ENCODE assay signal across 9 cellular contexts in genomic region chr3:171646357-171647133, GRCh38.
DNase-seq lines count a peak whose midpoint lies in the region; ATAC-seq and TF ChIP-seq lines count a peak whose summit lies in the region.
"Had no signal": no experiment of that assay in that cellular context is flagged by ENCODE, and none has a peak within 500 bp of the region (broad histone marks: within the 10 kb centered on the region; RNA-seq: fewer than 3 reads in every experiment).

No MANE protein-coding gene starts in this region.

- no peak overlapping the region for H3K4me3 ChIP-seq in left lung

- ATAC-seq in left lung = peak; percentile 78
- no peak for ATAC-seq in GM21515 (IDR thresholded peaks at IDR 0.05; ENCODE audit: unreplicated experiment)
- no peak for ATAC-seq in GM21737 (IDR thresholded peaks at IDR 0.05; ENCODE audit: unreplicated experiment)

- no peaks in the 10 kb centered on the region for H3K27me3 ChIP-seq in left lung

- TF ChIP-seq CTCF in left lung (IDR thresholded peaks at IDR 0.05) = peak; percentile 40 to 63

- H3K27ac ChIP-seq in left lung = no peak overlapping the region

- H3K4me1 ChIP-seq in left lung = no peaks in the 10 kb centered on the region

- peaks cover 0 to 16% of the 10 kb centered on the region in 2 donors for H3K36me3 ChIP-seq in left lung

- no peaks in the 10 kb centered on the region for H3K9me3 ChIP-seq in left lung

- peak; percentile 76 for DNase-seq in COLO829 (ENCODE audit: low spot score)
- peak; percentile 71 for DNase-seq in H4 (ENCODE audit: low spot score)
- DNase-seq in NCI-H69 (lab: John Stamatoyannopoulos, UW) = peak; percentile 66
- peak; percentile 4 for DNase-seq in central memory CD4-positive, alpha-beta T cell
- DNase-seq in left lung = no peak
- DNase-seq in ureter (ENCODE audit: low spot score) = no peak
- DNase-seq: naive B cell had no signal

- intact Hi-C loops in left lung (cut with DNase I) = loop anchor here in 1 of 2 donors (10.0 kb wide), 1 partner anchor 128 kb away; no protein-coding TSS in a partner anchor

Comparison
In these comparisons a context has a peak if more than half of its experiments do, and no peak if none do; other contexts are left out.
1. DNase-seq: peak in COLO829 (single experiment), H4 (single experiment), NCI-H69 (single experiment) and central memory CD4-positive, alpha-beta T cell (single experiment); none in left lung (0 of 2) and ureter (single experiment).